ENCODE assay signal across 11 cellular contexts in genomic region chr3:20042331-20042730, GRCh38. TPM values are rescaled to one million over a fixed set of nuclear protein-coding genes. Genes with fewer than 3 reads are reported as not detected.
A peak's percentile ranks its signal among the peaks of the same experiment; 100 is the strongest.
DNase-seq lines count a peak whose midpoint lies in the region; ATAC-seq and TF ChIP-seq lines count a peak whose summit lies in the region.
"Had no signal": no experiment of that assay in that cellular context is flagged by ENCODE, and none has a peak within 500 bp of the region (broad histone marks: within the 10 kb centered on the region; RNA-seq: fewer than 3 reads in every experiment).

No MANE protein-coding gene starts in this region.

- no peak overlapping the region for H3T11ph ChIP-seq in H9 (ENCODE audit: low read length)

- H3K4me3 Mint-ChIP-seq in H9 = no peak overlapping the region

- H2BK20ac ChIP-seq in H9 (ENCODE audit: low read depth, low read length, poor library complexity, severe bottlenecking) = no peak overlapping the region

- no peak overlapping the region for H4K5ac ChIP-seq in H9 (ENCODE audit: insufficient read length, low read depth, low read length)

- no peaks in the 10 kb centered on the region for H3K36me3 ChIP-seq in BLaER1 treated with 17β-estradiol and CSF1 and Interleukin-3, amounts not matched to agents 10 nM and 100 nM
- H3K36me3 ChIP-seq in KMS-11 (ENCODE audit: insufficient read depth) = no peaks in the 10 kb centered on the region
- H3K36me3 ChIP-seq in parathyroid adenoma (ENCODE audit: control insufficient read depth, insufficient read depth, low read length) = no peaks in the 10 kb centered on the region

- H3K79me2 ChIP-seq in KMS-11 (ENCODE audit: insufficient read depth, low read depth) = peaks cover 51% of the 10 kb centered on the region; the same call in 1 of the 2 replicates
- H3K79me2 ChIP-seq in parathyroid adenoma = peaks cover 37% of the 10 kb centered on the region
- H3K79me2 ChIP-seq in H9 (ENCODE audit: insufficient read depth, low read length) = no peaks in the 10 kb centered on the region

- no peaks in the 10 kb centered on the region for H3K27me3 ChIP-seq in BLaER1 treated with 17β-estradiol and CSF1 and Interleukin-3, amounts not matched to agents 10 nM and 100 nM
- H3K27me3 ChIP-seq in KMS-11 (ENCODE audit: insufficient read depth, low read depth) (no peaks in the 10 kb centered on the region), parathyroid adenoma (ENCODE audit: control insufficient read depth, insufficient read depth, low read length) (no peaks in the 10 kb centered on the region), foreskin keratinocyte (no peaks in the 10 kb centered on the region), H9 (ENCODE audit: insufficient read depth, low read length) (no peaks in the 10 kb centered on the region)

- H2BK5ac ChIP-seq in H9 (ENCODE audit: insufficient read length, low read length) = no peak overlapping the region

- H3K4me2 ChIP-seq in BLaER1 treated with 17β-estradiol and CSF1 and Interleukin-3, amounts not matched to agents 10 nM and 100 nM = peak overlapping the region; percentile 92 to 99 (median 97); a peak in 18 of 22 replicates
- peak overlapping the region; percentile 87 for H3K4me2 ChIP-seq in KMS-11
- H3K4me2 ChIP-seq in parathyroid adenoma (ENCODE audit: low read length) = peak overlapping the region; percentile 86
- no peak overlapping the region for H3K4me2 ChIP-seq in H9 (ENCODE audit: insufficient read depth, insufficient read length, low read length)

- H4K91ac ChIP-seq in H9 (ENCODE audit: insufficient read length, low read depth, low read length) = no peak overlapping the region

- no peak overlapping the region for H3K27ac Mint-ChIP-seq in H9

- TF ChIP-seq CTCF in KMS-11 (conservative IDR thresholded peaks at IDR 0.05; ENCODE audit: low read depth, low read length) (no peak), coronary artery (IDR thresholded peaks at IDR 0.05) (no peak), parathyroid adenoma (IDR thresholded peaks at IDR 0.05) (no peak), foreskin keratinocyte (conservative IDR thresholded peaks at IDR 0.05) (no peak), H9 (conservative IDR thresholded peaks at IDR 0.05) (no peak)

- no peak overlapping the region for H2BK15ac ChIP-seq in H9 (ENCODE audit: low read depth, low read length)

- no peak overlapping the region for H2AK5ac ChIP-seq in H9 (ENCODE audit: insufficient read length, low read length)

- peaks cover 12% of the 10 kb centered on the region for H3K23me2 ChIP-seq in H9 (ENCODE audit: insufficient read length, low read depth, low read length, poor library complexity, severe bottlenecking)

- H3K9ac ChIP-seq in BLaER1 treated with 17β-estradiol and CSF1 and Interleukin-3, amounts not matched to agents 10 nM and 100 nM = 0 out of 22 replicates have a peak overlapping the region, but pooled peaks of 1 of the 11 experiments have one; percentile 88
- H3K9ac ChIP-seq in KMS-11 (no peak overlapping the region), parathyroid adenoma (no peak overlapping the region), H9 (ENCODE audit: extremely low read depth, insufficient read length, low read length) (no peak overlapping the region)

- H3K23ac ChIP-seq in H9 (ENCODE audit: insufficient read length, low read depth, low read length) = no peak overlapping the region

- H3K4me1 Mint-ChIP-seq in H9 = peaks cover 19 to 27% of the 10 kb centered on the region in 2 experiments

- no peak overlapping the region for H3K4ac ChIP-seq in H9 (ENCODE audit: low read depth, low read length)

- H3K79me1 ChIP-seq in H9 (ENCODE audit: insufficient read depth, low read depth, low read length, poor library complexity, severe bottlenecking) = no peaks in the 10 kb centered on the region

- H3K4me1 ChIP-seq in BLaER1 treated with 17β-estradiol and CSF1 and Interleukin-3, amounts not matched to agents 10 nM and 100 nM = peaks cover 45 to 58% (median 49%) of the 10 kb centered on the region in 10 experiments
- H3K4me1 ChIP-seq in KMS-11 (ENCODE audit: low read depth, poor library complexity, severe bottlenecking) (peaks cover 55% of the 10 kb centered on the region), parathyroid adenoma (peaks cover 26% of the 10 kb centered on the region), foreskin keratinocyte (peaks cover 11% of the 10 kb centered on the region), H9 (ENCODE audit: insufficient read depth, low read length) (no peaks in the 10 kb centered on the region)

- no peaks in the 10 kb centered on the region for H3K9me3 Mint-ChIP-seq in H9

- H3K36me3 Mint-ChIP-seq in H9 (ENCODE audit: insufficient read depth in 1 of 3, low read depth in 3 of 3) = no peaks in the 10 kb centered on the region

- DNase-seq in coronary artery (ENCODE audit: low spot score) (no peak), foreskin keratinocyte (no peak), NK-92 (lab: John Stamatoyannopoulos, UW; ENCODE audit: unreplicated experiment) (no peak), H9 (no peak)
- DNase-seq: mesendoderm, SHP77 had no signal

- no peak overlapping the region for H3K56ac ChIP-seq in H9 (ENCODE audit: insufficient read length, low read depth, low read length)

- no peak overlapping the region for H2AFZ ChIP-seq in KMS-11 (ENCODE audit: low read depth)
- no peak overlapping the region for H2AFZ ChIP-seq in parathyroid adenoma
- no peak overlapping the region for H2AFZ ChIP-seq in H9 (ENCODE audit: low read length)

- peaks cover 17% of the 10 kb centered on the region for H3K27me3 Mint-ChIP-seq in H9 (ENCODE audit: low read depth)

- no peak overlapping the region for H3K4me3 ChIP-seq in BLaER1 treated with 17β-estradiol and CSF1 and Interleukin-3, amounts not matched to agents 10 nM and 100 nM
- H3K4me3 ChIP-seq in KMS-11 (IDR thresholded peaks at IDR 0.05; ENCODE audit: insufficient read depth, low read depth, low read length) (no peak overlapping the region), coronary artery (peak overlapping the region; percentile 92), parathyroid adenoma (ENCODE audit: low read depth, low read length) (peak overlapping the region; percentile 81)

- H2BK12ac ChIP-seq in H9 (ENCODE audit: insufficient read length, low read depth, low read length) = no peak overlapping the region

- H3K18ac ChIP-seq in H9 (ENCODE audit: insufficient read length, low read depth, low read length) = no peak overlapping the region

- no peak for ATAC-seq in activated CD4-positive, CD25-positive, alpha-beta regulatory T cell treated with anti-CD3 and anti-CD28 coated beads, Interleukin-2, amount 50 U/mL, for 24 hours
- ATAC-seq in foreskin keratinocyte = no peak

- no peaks in the 10 kb centered on the region for H3K9me3 ChIP-seq in BLaER1 treated with 17β-estradiol and CSF1 and Interleukin-3, amounts not matched to agents 10 nM and 100 nM (replicated peaks in 1 of 11)
- no peaks in the 10 kb centered on the region for H3K9me3 ChIP-seq in parathyroid adenoma (ENCODE audit: control insufficient read depth, low read length)
- no peaks in the 10 kb centered on the region for H3K9me3 ChIP-seq in H9 (ENCODE audit: control insufficient read depth, low read depth, low read length)

- H3K14ac ChIP-seq in H9 (ENCODE audit: insufficient read depth, low read length) = no peak overlapping the region

- no peak overlapping the region; a peak in 1 of 22 replicates for H3K27ac ChIP-seq in BLaER1 treated with 17β-estradiol and CSF1 and Interleukin-3, amounts not matched to agents 10 nM and 100 nM
- H3K27ac ChIP-seq in KMS-11 (peak overlapping the region; percentile 71; the same call in 1 of the 2 replicates), coronary artery (peak overlapping the region in 1 of 2 donors; percentile 99), parathyroid adenoma (peak overlapping the region; percentile 87), foreskin keratinocyte (no peak overlapping the region), H9 (ENCODE audit: insufficient read length, low read depth, low read length) (no peak overlapping the region)

- no peak overlapping the region for H4K8ac ChIP-seq in H9 (replicated peaks; ENCODE audit: insufficient read length, low read depth, low read length)

- no peak overlapping the region for H2BK120ac ChIP-seq in H9 (ENCODE audit: low read depth, low read length, poor library complexity, severe bottlenecking)

- WGBS in H9 (ENCODE audit: extremely low coverage, insufficient read length, low lambda C conversion rate) = no CpG with 5 or more reads among the region's 5 CpGs

- peaks cover 0 to 32% (median 11%) of the 10 kb centered on the region in 11 experiments; a peak in 10 of 22 replicates for H4K20me1 ChIP-seq in BLaER1 treated with 17β-estradiol and CSF1 and Interleukin-3, amounts not matched to agents 10 nM and 100 nM
- H4K20me1 ChIP-seq in KMS-11 (ENCODE audit: insufficient read depth) (no peaks in the 10 kb centered on the region), H9 (ENCODE audit: control insufficient read depth, insufficient read depth, insufficient read length) (no peaks in the 10 kb centered on the region)

RNA-seq across cellular contexts. Expression of gene KAT2B, which starts 2.1 kb away (rescaled TPM):
- 4.5 and 6.9 TPM in 2 replicates for total RNA-seq in foreskin keratinocyte
- 0.95 and 1.2 TPM in 2 replicates for polyA plus RNA-seq in foreskin keratinocyte
- total RNA-seq in H9 (2021) = 5.7 and 6.3 TPM in 2 replicates

RNA-seq across cellular contexts. Expression of gene PP2D1, which starts 30.3 kb away (rescaled TPM):
- not detected in 2 replicates for total RNA-seq in foreskin keratinocyte
- polyA plus RNA-seq in foreskin keratinocyte = not detected in 2 replicates
- total RNA-seq in H9 (2021) = not detected in 2 replicates
- total RNA-seq: frontal cortex had no signal

Comparison
In these comparisons a context has a peak if more than half of its experiments do, and no peak if none do; other contexts are left out.
1. H3K27ac ChIP-seq: peak in KMS-11 (single experiment) and parathyroid adenoma (single experiment); none in BLaER1 treated with 17β-estradiol and CSF1 and Interleukin-3, amounts not matched to agents 10 nM and 100 nM (0 of 11), foreskin keratinocyte (single experiment) and H9 (single experiment).
2. H3K4me3 ChIP-seq: peak in coronary artery (single experiment) and parathyroid adenoma (single experiment); none in BLaER1 treated with 17β-estradiol and CSF1 and Interleukin-3, amounts not matched to agents 10 nM and 100 nM (0 of 10) and KMS-11 (single experiment).